26 cellular contexts compared by ENCODE assay signal in genomic region chrX:126967225-126967624, GRCh38.
DNase-seq lines count a peak whose midpoint lies in the region; ATAC-seq, FAIRE-seq and TF ChIP-seq lines count a peak whose summit lies in the region.
"Had no signal": no experiment of that assay in that cellular context is flagged by ENCODE, and none has a peak within 500 bp of the region (broad histone marks: within the 10 kb centered on the region; RNA-seq: fewer than 3 reads in every experiment).

No MANE protein-coding gene starts in this region.

- TF ChIP-seq RAD21 in HepG2 (CRISPR knock-in tag; IDR thresholded peaks at IDR 0.05) = no peak

- H3K4me2 ChIP-seq in HepG2 (ENCODE audit: low read depth, low read length) = no peak overlapping the region
- no peak overlapping the region for H3K4me2 ChIP-seq in astrocyte (ENCODE audit: low read length)
- H3K4me2 ChIP-seq: BLaER1 had no signal

- no peak overlapping the region for H3K27ac Mint-ChIP-seq in astrocyte (ENCODE audit: unreplicated experiment)
- H3K27ac Mint-ChIP-seq: CD14-positive monocyte; CD4-positive, alpha-beta memory T cell; CD4-positive, CD25-positive, alpha-beta regulatory T cell; CD8-positive, alpha-beta memory T cell had no signal

- 31% methylated on average over 3 of the region's 3 CpGs for WGBS in HepG2 (ENCODE audit: low lambda C conversion rate)
- WGBS in right lobe of liver (ENCODE audit: insufficient coverage, low coverage, low lambda C conversion rate, missing lambda C conversion rate) = 39% methylated on average over 3 of the region's 3 CpGs

- H3K4me3 Mint-ChIP-seq in astrocyte (ENCODE audit: unreplicated experiment) = no peak overlapping the region
- H3K4me3 Mint-ChIP-seq: CD14-positive monocyte; CD4-positive, alpha-beta memory T cell; CD4-positive, CD25-positive, alpha-beta regulatory T cell; CD8-positive, alpha-beta memory T cell had no signal

- no peak overlapping the region for H3K9ac ChIP-seq in HepG2 (ENCODE audit: insufficient read depth, low read depth, low read length)
- H3K9ac ChIP-seq in astrocyte (ENCODE audit: low read length) = no peak overlapping the region
- H3K9ac ChIP-seq in kidney (ENCODE audit: low read length in 2 of 2) = no peak overlapping the region
- H3K9ac ChIP-seq: BLaER1 had no signal

- no peaks in the 10 kb centered on the region for H4K20me1 ChIP-seq in HepG2 (ENCODE audit: insufficient read depth, low read length)
- H4K20me1 ChIP-seq in astrocyte (ENCODE audit: insufficient read depth, low read length) = no peaks in the 10 kb centered on the region
- H4K20me1 ChIP-seq: BLaER1 had no signal

- H2AFZ ChIP-seq in HepG2 (ENCODE audit: low read length) = no peak overlapping the region
- no peak overlapping the region for H2AFZ ChIP-seq in astrocyte (ENCODE audit: low read depth, low read length)

- H3K4me1 ChIP-seq in HepG2 (ENCODE audit: insufficient read depth, low read length) (no peaks in the 10 kb centered on the region), right lobe of liver (no peaks in the 10 kb centered on the region), astrocyte (ENCODE audit: insufficient read depth, low read length) (no peaks in the 10 kb centered on the region), kidney (ENCODE audit: control insufficient read depth in 1 of 2, insufficient read depth in 1 of 2, low read depth in 1 of 2, low read length in 2 of 2) (no peaks in the 10 kb centered on the region)
- H3K4me1 ChIP-seq: BE2C, BLaER1 had no signal

- no peak for TF ChIP-seq EP300 in HepG2 (IDR thresholded peaks at IDR 0.05; ENCODE audit: low read depth in 2 of 2, low read length in 2 of 2)
- no peak for TF ChIP-seq EP300 in HepG2 (CRISPR knock-in tag; IDR thresholded peaks at IDR 0.05; ENCODE audit: borderline replicate concordance)

- no peaks in the 10 kb centered on the region for H3K27me3 Mint-ChIP-seq in astrocyte (ENCODE audit: low read depth, unreplicated experiment)
- H3K27me3 Mint-ChIP-seq: CD4-positive, alpha-beta memory T cell; CD4-positive, CD25-positive, alpha-beta regulatory T cell; CD8-positive, alpha-beta memory T cell had no signal

- H3K9me3 ChIP-seq in HepG2 (ENCODE audit: low read length) (peaks cover 28% of the 10 kb centered on the region), right lobe of liver (no peaks in the 10 kb centered on the region), astrocyte (ENCODE audit: insufficient read depth, low read depth, low read length) (no peaks in the 10 kb centered on the region), kidney (ENCODE audit: control insufficient read depth in 1 of 2, low read length in 2 of 2) (no peaks in the 10 kb centered on the region)
- H3K9me3 ChIP-seq: BE2C, BLaER1 had no signal

- H3K27me3 ChIP-seq in HepG2 (ENCODE audit: control insufficient read depth in 1 of 2, insufficient read depth in 2 of 2, low read length in 2 of 2) (no peaks in the 10 kb centered on the region), right lobe of liver (no peaks in the 10 kb centered on the region), astrocyte (ENCODE audit: insufficient read depth, low read length) (no peaks in the 10 kb centered on the region)
- H3K27me3 ChIP-seq: BE2C had no signal

- no peaks in the 10 kb centered on the region for H3K36me3 Mint-ChIP-seq in astrocyte (ENCODE audit: low read depth, unreplicated experiment)
- H3K36me3 Mint-ChIP-seq: CD14-positive monocyte; CD4-positive, alpha-beta memory T cell; CD4-positive, CD25-positive, alpha-beta regulatory T cell; CD8-positive, alpha-beta memory T cell had no signal

- POLR2A ChIA-PET in HepG2 (lab: Yijun Ruan, JAX) = no interaction called here

- H3K36me3 ChIP-seq in HepG2 (replicated peaks in 1 of 2; ENCODE audit: control insufficient read depth in 1 of 2, insufficient read depth in 2 of 2, low read length in 2 of 2) (no peaks in the 10 kb centered on the region), right lobe of liver (no peaks in the 10 kb centered on the region), astrocyte (ENCODE audit: insufficient read depth, low read length) (no peaks in the 10 kb centered on the region), kidney (ENCODE audit: control insufficient read depth in 1 of 2, insufficient read depth in 2 of 2, low read length in 2 of 2) (no peaks in the 10 kb centered on the region)
- H3K36me3 ChIP-seq: BE2C, BLaER1 had no signal

- no peak for ATAC-seq in HepG2
- no peak for ATAC-seq in right lobe of liver
- no peak for ATAC-seq in GM18861 (IDR thresholded peaks at IDR 0.05; ENCODE audit: unreplicated experiment)

- in situ Hi-C loops in HepG2 (cut with HindIII; ENCODE audit: extremely low pct_ligation_motif_present, low pct_unique_long_range_greater_than_20kb) = no loop called here

- DNase-seq in HepG2 (ENCODE audit: low spot score) = no peak
- DNase-seq in right lobe of liver = no peak
- DNase-seq in astrocyte (ENCODE audit: low read depth) = no peak
- no peak for DNase-seq in kidney
- DNase-seq in GDM1 (lab: John Stamatoyannopoulos, UW) = no peak
- no peak for DNase-seq in T-helper 1 cell
- DNase-seq: ACHN; BE2C; C1 segment of cervical spinal cord; CD4-positive, alpha-beta memory T cell; CD4-positive, CD25-positive, alpha-beta regulatory T cell; CD8-positive, alpha-beta memory T cell; COR-L47; DMS 273 treated with DMSO at 0.1 percent for 48 hours; DMS153; DMS53; DMS79; DND-41; EL; GF-D8 had no signal

- no peak overlapping the region for H3K4me3 ChIP-seq in HepG2 (replicated peaks in 1 of 3; ENCODE audit: insufficient read depth in 1 of 3, low read depth in 2 of 3, low read length in 3 of 3)
- H3K4me3 ChIP-seq in right lobe of liver = no peak overlapping the region
- no peak overlapping the region for H3K4me3 ChIP-seq in astrocyte (ENCODE audit: insufficient read depth, low read depth, low read length)
- H3K4me3 ChIP-seq in kidney (ENCODE audit: low read length in 2 of 2) = no peak overlapping the region
- H3K4me3 ChIP-seq: BLaER1 had no signal

- CTCF ChIA-PET in HepG2 (lab: Yijun Ruan, JAX; ENCODE audit: low intra/inter-chr PET ratio, low total read pairs) = no interaction called here

- no peak for TF ChIP-seq CTCF in HepG2 (CRISPR knock-in tag; IDR thresholded peaks at IDR 0.05)
- TF ChIP-seq CTCF in right lobe of liver (IDR thresholded peaks at IDR 0.05) = no peak
- TF ChIP-seq CTCF in astrocyte (IDR thresholded peaks at IDR 0.05; ENCODE audit: insufficient read depth, low read depth, low read length) = no peak
- TF ChIP-seq CTCF in kidney (IDR thresholded peaks at IDR 0.05; ENCODE audit: borderline replicate concordance, extremely low read depth, insufficient read depth) = no peak

- intact Hi-C loops in HepG2 (cut with micrococcal nuclease; ENCODE audit: unreplicated experiment) = no loop called here
- intact Hi-C loops in right lobe of liver (cut with DNase I) = no loop called here
- intact Hi-C loops in kidney (cut with DNase I) = no loop called here

- no peak overlapping the region for H3K27ac ChIP-seq in HepG2 (ENCODE audit: extremely low read length, insufficient read depth, low read length)
- no peak overlapping the region for H3K27ac ChIP-seq in right lobe of liver
- H3K27ac ChIP-seq in astrocyte (ENCODE audit: low read depth, low read length) = no peak overlapping the region
- H3K27ac ChIP-seq in kidney (ENCODE audit: low read depth in 2 of 2, low read length in 2 of 2) = no peak overlapping the region
- H3K27ac ChIP-seq: 22Rv1, BLaER1 had no signal

- FAIRE-seq in HepG2 (lab: Jason Lieb, UNC) (no peak), astrocyte (lab: Jason Lieb, UNC) (peak; percentile 47), colon (lab: Jason Lieb, UNC) (peak; percentile 95), kidney (lab: Jason Lieb, UNC) (peak; percentile 45)
- FAIRE-seq: GM12891 had no signal

- H3K79me2 ChIP-seq in HepG2 (ENCODE audit: insufficient read depth, low read length) (no peaks in the 10 kb centered on the region), astrocyte (ENCODE audit: insufficient read depth, low read length) (no peaks in the 10 kb centered on the region)

- BruUV-seq in HepG2 (replicated peaks; lab: Mats Ljungman, UMichigan) = no TSS peak

- H3K4me1 Mint-ChIP-seq in astrocyte (ENCODE audit: low read depth, unreplicated experiment) = no peaks in the 10 kb centered on the region
- H3K4me1 Mint-ChIP-seq: CD14-positive monocyte; CD4-positive, alpha-beta memory T cell; CD4-positive, CD25-positive, alpha-beta regulatory T cell; CD8-positive, alpha-beta memory T cell had no signal

- no peaks in the 10 kb centered on the region for H3K9me3 Mint-ChIP-seq in astrocyte (ENCODE audit: unreplicated experiment)

- TF ChIP-seq POLR2A in HepG2 (IDR thresholded peaks at IDR 0.05; ENCODE audit: insufficient read depth in 1 of 2, low read depth in 2 of 2, low read length in 2 of 2) (no peak), right lobe of liver (IDR thresholded peaks at IDR 0.05) (no peak)

TF ChIP-seq in HepG2, 621 proteins besides CTCF, POLR2A, EP300 and RAD21:
- TF ChIP-seq MAFK (conservative IDR thresholded peaks at IDR 0.05 in 1 of 2, IDR thresholded peaks at IDR 0.05 in 1 of 2; ENCODE audit: low read length in 2 of 2) (peak; percentile 6 to 68; a peak in 2 of 4 replicates), ZNF235 (CRISPR knock-in tag; IDR thresholded peaks at IDR 0.05; ENCODE audit: borderline replicate concordance) (no peak), ZSCAN20 (CRISPR knock-in tag; IDR thresholded peaks at IDR 0.05; ENCODE audit: borderline replicate concordance) (no peak), MIXL1 (CRISPR knock-in tag; IDR thresholded peaks at IDR 0.05) (no peak)
